In genomic region chr17:30730837-30731209, GRCh38 we compare ENCODE assay signal across 8 cellular contexts.
DNase-seq lines count a peak whose midpoint lies in the region; ATAC-seq and TF ChIP-seq lines count a peak whose summit lies in the region.
"Not testable (repeated sequence)": the region's sequence is repeated elsewhere in the genome, so short reads cannot be mapped to it uniquely, and the experiment has no call there.

No MANE protein-coding gene starts in this region.

- TF ChIP-seq CTCF in SU-DHL-6 (IDR thresholded peaks at IDR 0.05; ENCODE audit: insufficient read depth, low read length, poor library complexity, severe bottlenecking); nephron (IDR thresholded peaks at IDR 0.05; ENCODE audit: unreplicated experiment in 3 of 3): not testable (repeated sequence)

- not testable (repeated sequence) for H3F3A ChIP-seq in SU-DHL-6 (ENCODE audit: insufficient read depth)

- H3K79me2 ChIP-seq in SU-DHL-6 (ENCODE audit: insufficient read depth, low read length) = peaks cover 69% of the 10 kb centered on the region

- H3K36me3 ChIP-seq in BLaER1 = peaks cover 20% of the 10 kb centered on the region
- not testable (repeated sequence) for H3K36me3 ChIP-seq in HUES6 (ENCODE audit: control insufficient read depth, insufficient read depth, low read length); SU-DHL-6 (ENCODE audit: low read length)

- H3K4me2 ChIP-seq in BLaER1 = peak overlapping the region; percentile 74
- H3K4me2 ChIP-seq in SU-DHL-6 (ENCODE audit: low read depth, low read length, poor library complexity, severe bottlenecking) = peak overlapping the region; percentile 75

- peak overlapping the region; percentile 95 to 97 for H3K4me3 Mint-ChIP-seq in effector memory CD8-positive, alpha-beta T cell
- peak overlapping the region; percentile 98 to 99 (median 99) for H3K4me3 Mint-ChIP-seq in nephron
- peak overlapping the region; percentile 98 for H3K4me3 Mint-ChIP-seq in stimulated activated memory B cell treated with anti-CD40 and anti-IgM and Interleukin-4, amounts not matched to agents 10 μg/mL and 1 μg/mL and 100 μg/mL, for 72 hours

- H4K20me1 ChIP-seq in BLaER1 = peaks cover 78% of the 10 kb centered on the region
- H4K20me1 ChIP-seq in SU-DHL-6 (ENCODE audit: low read depth, low read length) = not testable (repeated sequence)

- peak in 1 of 2 donors; percentile 45 for DNase-seq in activated naive CD4-positive, alpha-beta T cell treated with anti-CD3 and anti-CD28 coated beads, Interleukin-2, amount 50 U/mL, for 72 hours (ENCODE audit: low spot score in 2 of 2)
- not testable (repeated sequence) for DNase-seq in effector memory CD8-positive, alpha-beta T cell

- H3K27ac Mint-ChIP-seq in activated naive CD4-positive, alpha-beta T cell treated with anti-CD3 and anti-CD28 coated beads, Interleukin-2, amount 50 U/mL, for 72 hours = peak overlapping the region; percentile 83 to 92
- peak overlapping the region; percentile 97 for H3K27ac Mint-ChIP-seq in effector memory CD8-positive, alpha-beta T cell
- peak overlapping the region; percentile 70 to 99 (median 87) for H3K27ac Mint-ChIP-seq in nephron
- H3K27ac Mint-ChIP-seq in stimulated activated memory B cell treated with anti-CD40 and anti-IgM and Interleukin-4, amounts not matched to agents 10 μg/mL and 1 μg/mL and 100 μg/mL, for 72 hours = peak overlapping the region; percentile 99

- H3K36me3 Mint-ChIP-seq in activated naive CD4-positive, alpha-beta T cell treated with anti-CD3 and anti-CD28 coated beads, Interleukin-2, amount 50 U/mL, for 72 hours = peaks cover 8 to 15% of the 10 kb centered on the region in 2 donors
- H3K36me3 Mint-ChIP-seq in effector memory CD8-positive, alpha-beta T cell (ENCODE audit: insufficient read depth) = peaks cover 16% of the 10 kb centered on the region
- peaks cover 12% of the 10 kb centered on the region for H3K36me3 Mint-ChIP-seq in nephron (ENCODE audit: low read depth)
- H3K36me3 Mint-ChIP-seq in stimulated activated memory B cell treated with anti-CD40 and anti-IgM and Interleukin-4, amounts not matched to agents 10 μg/mL and 1 μg/mL and 100 μg/mL, for 72 hours = not testable (repeated sequence)

- H3K4me3 ChIP-seq in BLaER1 (peak overlapping the region; percentile 74), HUES6 (ENCODE audit: low read depth, low read length) (peak overlapping the region; percentile 60), SU-DHL-6 (ENCODE audit: insufficient read depth, low read length, poor library complexity, severe bottlenecking) (peak overlapping the region; percentile 50), iPS-18c (ENCODE audit: insufficient read depth, low read depth, low read length) (peak overlapping the region; percentile 50; the same call in 1 of the 2 replicates)

- H3K4me1 Mint-ChIP-seq in effector memory CD8-positive, alpha-beta T cell (ENCODE audit: low read depth in 2 of 2) = peaks cover 12 to 18% of the 10 kb centered on the region in 2 donors
- peaks cover 12% of the 10 kb centered on the region for H3K4me1 Mint-ChIP-seq in nephron
- H3K4me1 Mint-ChIP-seq in stimulated activated memory B cell treated with anti-CD40 and anti-IgM and Interleukin-4, amounts not matched to agents 10 μg/mL and 1 μg/mL and 100 μg/mL, for 72 hours = peaks cover 36% of the 10 kb centered on the region

- not testable (repeated sequence) for H2AFZ ChIP-seq in SU-DHL-6 (ENCODE audit: low read depth, low read length, severe bottlenecking)

- H3K27me3 ChIP-seq in BLaER1; HUES6 (ENCODE audit: control insufficient read depth, insufficient read depth, low read length); SU-DHL-6 (ENCODE audit: low read length): not testable (repeated sequence)

- H3K4me1 ChIP-seq in BLaER1 = peaks cover 57% of the 10 kb centered on the region
- not testable (repeated sequence) for H3K4me1 ChIP-seq in HUES6 (ENCODE audit: control insufficient read depth, insufficient read depth, low read length)

- peak overlapping the region; percentile 91 for H3K9ac ChIP-seq in BLaER1
- H3K9ac ChIP-seq in HUES6 (ENCODE audit: low read length) = peak overlapping the region; percentile 82
- peak overlapping the region; percentile 61 for H3K9ac ChIP-seq in SU-DHL-6 (ENCODE audit: low read length)

- H3K27me3 Mint-ChIP-seq in effector memory CD8-positive, alpha-beta T cell; nephron (ENCODE audit: low read depth); stimulated activated memory B cell treated with anti-CD40 and anti-IgM and Interleukin-4, amounts not matched to agents 10 μg/mL and 1 μg/mL and 100 μg/mL, for 72 hours: not testable (repeated sequence)

- not testable (repeated sequence) for ATAC-seq in activated naive CD4-positive, alpha-beta T cell treated with anti-CD3 and anti-CD28 coated beads, Interleukin-2, amount 50 U/mL, for 72 hours; effector memory CD8-positive, alpha-beta T cell (replicated peaks); stimulated activated memory B cell treated with anti-CD40 and anti-IgM and Interleukin-4, amounts not matched to agents 10 μg/mL and 1 μg/mL and 100 μg/mL, for 72 hours

- H3K9me2 ChIP-seq in SU-DHL-6 (replicated peaks; ENCODE audit: insufficient read depth, low read length) = not testable (repeated sequence)

- H3K27ac ChIP-seq in BLaER1 (peak overlapping the region; percentile 88), SU-DHL-6 (ENCODE audit: low read depth, low read length) (peak overlapping the region; percentile 81)
- not testable (repeated sequence) for H3K27ac ChIP-seq in HUES6 (ENCODE audit: low read depth, low read length)

- H3K9me3 Mint-ChIP-seq in activated naive CD4-positive, alpha-beta T cell treated with anti-CD3 and anti-CD28 coated beads, Interleukin-2, amount 50 U/mL, for 72 hours; effector memory CD8-positive, alpha-beta T cell; nephron; stimulated activated memory B cell treated with anti-CD40 and anti-IgM and Interleukin-4, amounts not matched to agents 10 μg/mL and 1 μg/mL and 100 μg/mL, for 72 hours: not testable (repeated sequence)

- not testable (repeated sequence) for H3K9me3 ChIP-seq in BLaER1; HUES6 (ENCODE audit: control insufficient read depth, insufficient read depth, low read depth, low read length); SU-DHL-6 (ENCODE audit: insufficient read depth, low read length); iPS-18c (ENCODE audit: control insufficient read depth, insufficient read depth, low read length)
